ENCODE assay signal across 23 cellular contexts in the genomic region with DNA sequence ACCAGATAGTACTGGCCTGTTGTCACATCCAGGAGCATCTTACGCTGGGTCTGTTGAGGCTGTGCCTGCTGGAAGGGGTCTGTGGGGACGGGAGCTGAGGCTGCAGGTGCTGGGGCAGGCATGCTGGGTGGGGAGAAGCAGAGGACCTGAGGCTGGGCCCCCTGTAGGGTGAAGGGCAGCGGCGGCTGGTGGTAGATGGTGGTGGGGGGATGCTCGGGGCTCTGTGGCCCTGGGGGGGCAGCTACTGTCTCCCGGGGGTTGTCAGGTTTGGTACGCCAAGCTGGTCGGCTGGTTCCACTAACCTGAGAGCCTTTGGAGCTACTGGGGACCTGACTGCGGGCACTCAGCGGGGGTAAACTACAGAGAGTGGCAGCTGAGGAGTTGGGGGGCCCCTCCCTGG. TPM values are rescaled to one million over a fixed set of nuclear protein-coding genes. Genes with fewer than 3 reads are reported as not detected.
"Had no signal": no experiment of that assay in that cellular context is flagged by ENCODE, and none has a peak within 500 bp of the region (broad histone marks: within the 10 kb centered on the region; RNA-seq: fewer than 3 reads in every experiment).

No MANE protein-coding gene starts in this region.

- H3K27ac Mint-ChIP-seq: activated naive CD4-positive, alpha-beta T cell treated with anti-CD3 and anti-CD28 coated beads, Interleukin-2, amount 50 U/mL, for 72 hours; activated T-cell treated with anti-CD3 and anti-CD28 coated beads, Interleukin-2, amount 50 U/mL, for 72 hours; endodermal cell; T-helper 2 cell treated with Interferon-gamma antibody and Interleukin-4, amounts not matched to agents 5 μg/mL and 100 μg/mL, for 36 hours had no signal

- H3K4me3 ChIP-seq: adrenal gland, cardiac muscle cell, left lung had no signal

- H3K9ac ChIP-seq: parathyroid adenoma had no signal

- ATAC-seq: activated naive CD4-positive, alpha-beta T cell treated with anti-CD3 and anti-CD28 coated beads, Interleukin-2, amount 50 U/mL, for 72 hours; activated T-cell treated with anti-CD3 and anti-CD28 coated beads, Interleukin-2, amount 50 U/mL, for 72 hours; left lung had no signal

- FAIRE-seq: TTC549 had no signal

- H3K27ac ChIP-seq: cardiac muscle cell, epithelial cell of prostate, left lung, neutrophil, parathyroid adenoma had no signal

- H3K9me3 Mint-ChIP-seq: activated naive CD4-positive, alpha-beta T cell treated with anti-CD3 and anti-CD28 coated beads, Interleukin-2, amount 50 U/mL, for 72 hours; activated T-cell treated with anti-CD3 and anti-CD28 coated beads, Interleukin-2, amount 50 U/mL, for 72 hours; endodermal cell; T-helper 2 cell treated with Interferon-gamma antibody and Interleukin-4, amounts not matched to agents 5 μg/mL and 100 μg/mL, for 36 hours had no signal

- H3K79me2 ChIP-seq: parathyroid adenoma had no signal

- H3K4me1 ChIP-seq: left lung, parathyroid adenoma had no signal

- H3K9me3 ChIP-seq: adrenal gland, neutrophil had no signal

- DNase-seq: activated CD4-positive, alpha-beta T cell treated with anti-CD3 and anti-CD28 coated beads, Interleukin-2, amount 50 U/mL, for 4 hours; activated effector memory CD4-positive, alpha-beta T cell treated with anti-CD3 and anti-CD28 coated beads, Interleukin-2, amount 50 U/mL, for 16 hours; activated T-cell treated with anti-CD3 and anti-CD28 coated beads, Interleukin-2, amount 50 U/mL, for 72 hours; adrenal gland; endodermal cell; foreskin fibroblast; head of caudate nucleus; mammary epithelial cell; midbrain; retina; stimulated activated CD4-positive, alpha-beta T cell treated with anti-CD3 and anti-CD28 coated beads, Interleukin-15, amount 100 ng/mL, for 24 hours; stimulated activated CD4-positive, alpha-beta T cell treated with anti-CD3 and anti-CD28 coated beads, Interleukin-2, amount 100 ng/mL, for 48 hours had no signal

- H2AFZ ChIP-seq: parathyroid adenoma had no signal

- H3K4me3 Mint-ChIP-seq: activated T-cell treated with anti-CD3 and anti-CD28 coated beads, Interleukin-2, amount 50 U/mL, for 72 hours; endodermal cell; T-helper 2 cell treated with Interferon-gamma antibody and Interleukin-4, amounts not matched to agents 5 μg/mL and 100 μg/mL, for 36 hours had no signal

- H3K36me3 ChIP-seq: adrenal gland, cardiac muscle cell, left lung, neutrophil had no signal

- H3K27me3 ChIP-seq: adrenal gland, cardiac muscle cell, left lung, neutrophil had no signal

RNA-seq across cellular contexts. Expression of a gene that starts 7.8 kb away (rescaled TPM):
- total RNA-seq: activated CD8-positive, alpha-beta memory T cell treated with anti-CD3 and anti-CD28 coated beads for 36 hours; activated naive CD4-positive, alpha-beta T cell treated with anti-CD3 and anti-CD28 coated beads, Interleukin-2, amount 50 U/mL, for 72 hours; activated T-cell treated with anti-CD3 and anti-CD28 coated beads, Interleukin-2, amount 50 U/mL, for 72 hours; endodermal cell; kidney epithelial cell; ureter had no signal
- polyA plus RNA-seq: cardiac muscle cell had no signal
